In genomic region chr6:35988047-35988446, GRCh38 we compare ENCODE assay signal across 4 cellular contexts. TPM values are rescaled to one million over a fixed set of nuclear protein-coding genes. Genes with fewer than 3 reads are reported as not detected.
"Had no signal": no experiment of that assay in that cellular context is flagged by ENCODE, and none has a peak within 500 bp of the region (broad histone marks: within the 10 kb centered on the region; RNA-seq: fewer than 3 reads in every experiment).

No MANE protein-coding gene starts in this region.

RNA-seq across cellular contexts. Expression of gene SLC26A8, which starts 36.4 kb away (rescaled TPM):
- total RNA-seq: LHCN-M2, M059J, MCF 10A, NCI-H460 had no signal
